ENCODE assay signal across 25 cellular contexts in the genomic region with DNA sequence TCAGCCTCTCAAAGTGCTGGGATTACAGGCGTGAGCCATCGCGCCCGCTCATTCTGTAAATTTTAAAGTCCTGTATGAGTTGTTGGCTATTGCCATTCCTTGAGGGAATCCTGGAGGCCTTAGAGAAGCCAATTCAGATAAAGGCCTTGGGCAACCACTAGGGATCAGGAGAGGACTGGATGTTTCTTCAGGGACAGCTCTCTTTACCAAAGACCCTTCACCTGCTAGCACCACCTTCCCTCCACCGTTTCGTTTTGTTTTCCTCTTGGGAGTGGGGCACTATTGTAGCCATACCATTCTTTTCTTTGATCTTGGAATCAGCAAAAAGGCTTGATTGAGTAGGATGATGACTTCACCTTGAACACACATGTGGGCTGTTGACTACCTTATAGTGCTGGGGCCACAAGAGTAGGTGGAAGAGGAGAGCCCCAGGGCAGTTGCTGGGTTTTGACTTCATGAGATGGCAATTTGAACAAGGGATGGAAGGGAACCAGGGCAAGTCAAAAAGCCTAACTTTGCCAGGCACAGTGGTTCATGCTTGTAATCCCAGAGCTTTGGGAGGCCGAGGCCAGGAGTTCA. TPM values are rescaled to one million over a fixed set of nuclear protein-coding genes. Genes with fewer than 3 reads are reported as not detected.
"Had no signal": no experiment of that assay in that cellular context is flagged by ENCODE, and none has a peak within 500 bp of the region (broad histone marks: within the 10 kb centered on the region; RNA-seq: fewer than 3 reads in every experiment).

No MANE protein-coding gene starts in this region.

- H3K9me3 ChIP-seq: body of pancreas, pancreas, upper lobe of left lung had no signal

- H3K27ac ChIP-seq: body of pancreas, cardiac muscle cell, hepatocyte, pancreas, upper lobe of left lung had no signal

- H3K36me3 ChIP-seq: cardiac muscle cell, pancreas, upper lobe of left lung had no signal

- DNase-seq: activated CD4-positive, alpha-beta T cell treated with anti-CD3 and anti-CD28 coated beads, Interleukin-2, amount 10 ng/mL, durations not matched to agents 7 days and 5 days; activated CD8-positive, alpha-beta memory T cell treated with anti-CD3 and anti-CD28 coated beads, Interleukin-2, amount 10 ng/mL, durations not matched to agents 7 days and 5 days; activated CD8-positive, alpha-beta T cell treated with anti-CD3 and anti-CD28 coated beads for 36 hours; activated gamma-delta T cell treated with Interleukin-2 at 50 U/mL for 16 hours; activated T-cell treated with anti-CD3 and anti-CD28 coated beads for 4 hours; anterior cingulate cortex; body of pancreas; effector CD4-positive, alpha-beta T cell; glutamatergic neuron; left cardiac atrium; pancreas; stimulated activated CD4-positive, alpha-beta T cell treated with anti-CD3 and anti-CD28 coated beads, Interleukin-15, amount 100 ng/mL, for 24 hours; stimulated activated naive CD4-positive, alpha-beta T cell treated with Interleukin-2 at 50 U/mL for 16 hours; SW 1271; T-helper 17 cell; upper lobe of left lung had no signal

- H3K4me3 ChIP-seq: body of pancreas, cardiac muscle cell, hepatocyte, pancreas, smooth muscle cell, upper lobe of left lung had no signal

- H3K27me3 ChIP-seq: body of pancreas, cardiac muscle cell, hepatocyte, pancreas, upper lobe of left lung had no signal

- H3K4me1 ChIP-seq: upper lobe of left lung had no signal

RNA-seq across cellular contexts. Expression of a gene that starts 7.0 kb away (rescaled TPM):
- total RNA-seq: activated CD4-positive, alpha-beta T cell treated with anti-CD3 and anti-CD28 coated beads, Interleukin-2, amount 10 ng/mL, durations not matched to agents 7 days and 5 days; activated CD8-positive, alpha-beta memory T cell treated with anti-CD3 and anti-CD28 coated beads, Interleukin-2, amount 10 ng/mL, durations not matched to agents 7 days and 5 days; activated CD8-positive, alpha-beta T cell treated with anti-CD3 and anti-CD28 coated beads for 36 hours; cardiac muscle cell; cerebellum; frontal cortex; left cardiac atrium; liver; myocyte; sciatic nerve; smooth muscle cell; T-helper 17 cell; upper lobe of left lung had no signal
- polyA plus RNA-seq: cardiac muscle cell, esophagus, liver, smooth muscle cell had no signal
